ENCODE assay signal across 16 cellular contexts in genomic region chr11:12625438-12626071, GRCh38. TPM values are rescaled to one million over a fixed set of nuclear protein-coding genes. Genes with fewer than 3 reads are reported as not detected.
DNase-seq lines count a peak whose midpoint lies in the region; ATAC-seq and TF ChIP-seq lines count a peak whose summit lies in the region.
"Had no signal": no experiment of that assay in that cellular context is flagged by ENCODE, and none has a peak within 500 bp of the region (broad histone marks: within the 10 kb centered on the region; RNA-seq: fewer than 3 reads in every experiment).

No MANE protein-coding gene starts in this region.

- no peak overlapping the region for H3K9ac ChIP-seq in adipocyte (ENCODE audit: low read length)

- peak; percentile 43 for DNase-seq in AG08396 (ENCODE audit: low spot score)
- peak; percentile 77 for DNase-seq in LHCN-M2 (ENCODE audit: low read depth)
- peak; percentile 74 for DNase-seq in adipocyte (ENCODE audit: low read depth)
- peak; percentile 83 to 89 for DNase-seq in foreskin fibroblast
- no peak for DNase-seq in cardiac septum (ENCODE audit: low spot score)
- DNase-seq in NCI-H345 treated with DMSO at 0.1 percent for 48 hours (lab: John Stamatoyannopoulos, UW; ENCODE audit: unreplicated experiment) = no peak
- no peak for DNase-seq in head of caudate nucleus
- DNase-seq: activated CD8-positive, alpha-beta memory T cell treated with anti-CD3 and anti-CD28 coated beads, Interleukin-2, amount 50 U/mL, for 48 hours; GF-D8; midbrain; NCI-H446; pancreas; stimulated activated CD4-positive, alpha-beta T cell treated with anti-CD3 and anti-CD28 coated beads, Interleukin-1b, Interleukin-23, amount 100 ng/mL, for 48 hours had no signal

- no peak for TF ChIP-seq CTCF in foreskin fibroblast (IDR thresholded peaks at IDR 0.05; ENCODE audit: low read depth, low read length)

- H3K4me3 ChIP-seq in adipocyte (ENCODE audit: low read length) = no peak overlapping the region
- H3K4me3 ChIP-seq in foreskin fibroblast (ENCODE audit: low read depth in 1 of 2, low read length in 2 of 2) = no peak overlapping the region
- H3K4me3 ChIP-seq: pancreas had no signal

- no peak for ATAC-seq in GM21723 (IDR thresholded peaks at IDR 0.05; ENCODE audit: unreplicated experiment)
- ATAC-seq: pancreas; stimulated activated effector memory CD8-positive, alpha-beta T cell treated with anti-CD3 and anti-CD28 coated beads, Interleukin-12 subunit alpha, Interleukin-12 subunit beta, amount 100 ng/mL, for 72 hours had no signal

- intact Hi-C loops in cardiac septum (cut with DNase I) = no loop called here
- intact Hi-C loops in head of caudate nucleus (cut with DNase I) = no loop called here

- no peaks in the 10 kb centered on the region for H3K27me3 ChIP-seq in adipocyte (replicated peaks; ENCODE audit: control insufficient read depth, insufficient read depth, low read length)
- H3K27me3 ChIP-seq: pancreas had no signal

- H3K4me1 ChIP-seq in adipocyte (ENCODE audit: control insufficient read depth, insufficient read depth, low read length) = peaks cover 9% of the 10 kb centered on the region
- H3K4me1 ChIP-seq: pancreas had no signal

- peaks cover 22% of the 10 kb centered on the region for H3K9me3 ChIP-seq in adipocyte (ENCODE audit: control insufficient read depth, low read length)

- no peaks in the 10 kb centered on the region for H3K36me3 ChIP-seq in adipocyte (ENCODE audit: control insufficient read depth, insufficient read depth, low read length, severe bottlenecking)
- H3K36me3 ChIP-seq: pancreas had no signal

RNA-seq across cellular contexts. Expression of gene TEAD1, which starts 48.7 kb away (rescaled TPM):
- total RNA-seq in LHCN-M2 (2014; rRNA removed) (96.7 and 105 TPM in 2 replicates), cardiac septum (103 TPM)
- polyA plus RNA-seq in LHCN-M2 (2012) = 43.8 TPM
- polyA plus RNA-seq: CD14-positive monocyte had no signal

Comparison
In these comparisons a context has a peak if more than half of its experiments do, and no peak if none do; other contexts are left out.
1. DNase-seq: peak in AG08396 (single experiment), LHCN-M2 (single experiment), adipocyte (single experiment) and foreskin fibroblast (2 of 2); none in cardiac septum (single experiment), NCI-H345 treated with DMSO at 0.1 percent for 48 hours (single experiment) and head of caudate nucleus (0 of 42).